1 cellular context compared by ENCODE assay signal in genomic region chr5:39074009-39074886, GRCh38.
A peak's percentile ranks its signal among the peaks of the same experiment; 100 is the strongest.
TF ChIP-seq lines count a peak whose summit lies in the region.

Gene RICTOR (minus strand): TSS chr5:39074399. CDS start chr5:39074377, 22 bp downstream.

TF ChIP-seq in HepG2, 621 proteins besides CTCF, POLR2A, EP300 and RAD21 (continued from another document and continues in another):
- TF ChIP-seq KIAA2018 (CRISPR knock-in tag; IDR thresholded peaks at IDR 0.05; ENCODE audit: borderline replicate concordance) (no peak), HIVEP1 (CRISPR knock-in tag; IDR thresholded peaks at IDR 0.05) (no peak), ZNF317 (CRISPR knock-in tag; IDR thresholded peaks at IDR 0.05) (peak; percentile 65; the same call in 1 of the 2 replicates), AGO2 (optimal IDR thresholded peaks at IDR 0.05; ENCODE audit: low read depth, low read length) (peak; percentile 75), ZNF772 (CRISPR knock-in tag; IDR thresholded peaks at IDR 0.05) (peak; percentile 59; the same call in 1 of the 2 replicates), ZNF33A (CRISPR knock-in tag; IDR thresholded peaks at IDR 0.05; ENCODE audit: borderline replicate concordance) (peak; percentile 82; the same call in 1 of the 2 replicates), ARID2 (CRISPR knock-in tag; IDR thresholded peaks at IDR 0.05; ENCODE audit: borderline replicate concordance) (no peak), ZBTB14 (CRISPR knock-in tag; IDR thresholded peaks at IDR 0.05) (no peak), ZKSCAN5 (CRISPR knock-in tag; IDR thresholded peaks at IDR 0.05) (no peak), PRPF4 (IDR thresholded peaks at IDR 0.05; ENCODE audit: low read depth, low read length, poor library complexity, severe bottlenecking) (no peak), MAX (IDR thresholded peaks at IDR 0.05) (no peak; the same call in none of the 2 replicates), ZNF878 (CRISPR knock-in tag; IDR thresholded peaks at IDR 0.05) (no peak), ZNF777 (CRISPR knock-in tag; IDR thresholded peaks at IDR 0.05) (peak; percentile 95), MEIS1 (CRISPR knock-in tag; IDR thresholded peaks at IDR 0.05; ENCODE audit: borderline replicate concordance) (no peak), CREB3 (CRISPR knock-in tag; IDR thresholded peaks at IDR 0.05) (0 out of 2 replicates have a peak, but pooled peaks have one; percentile 42), ZFP62 (CRISPR knock-in tag; IDR thresholded peaks at IDR 0.05) (no peak), BRF2 (CRISPR knock-in tag; IDR thresholded peaks at IDR 0.05) (no peak), SAP130 (CRISPR knock-in tag; IDR thresholded peaks at IDR 0.05; ENCODE audit: low read depth) (peak; percentile 64), ZNF773 (CRISPR knock-in tag; IDR thresholded peaks at IDR 0.05; ENCODE audit: borderline replicate concordance) (no peak), HMG20A (CRISPR knock-in tag; IDR thresholded peaks at IDR 0.05; ENCODE audit: borderline replicate concordance) (no peak), ATF5 (CRISPR knock-in tag; IDR thresholded peaks at IDR 0.05; ENCODE audit: low read depth) (no peak), PREB (CRISPR knock-in tag; IDR thresholded peaks at IDR 0.05) (no peak), ZFP90 (CRISPR knock-in tag; IDR thresholded peaks at IDR 0.05; ENCODE audit: borderline replicate concordance) (peak; percentile 59; the same call in 1 of the 2 replicates), XBP1 (CRISPR knock-in tag; IDR thresholded peaks at IDR 0.05) (no peak), TAF1 (CRISPR knock-in tag; IDR thresholded peaks at IDR 0.05) (peak; percentile 80; the same call in 1 of the 2 replicates), CEBPG (CRISPR knock-in tag; IDR thresholded peaks at IDR 0.05) (no peak), ZNF556 (CRISPR knock-in tag; IDR thresholded peaks at IDR 0.05; ENCODE audit: borderline replicate concordance) (no peak), ZBTB21 (CRISPR knock-in tag; IDR thresholded peaks at IDR 0.05) (no peak), RFX1 (IDR thresholded peaks at IDR 0.05) (no peak), RAD51 (IDR thresholded peaks at IDR 0.05; ENCODE audit: borderline replicate concordance) (no peak), FOXA3 (CRISPR knock-in tag; IDR thresholded peaks at IDR 0.05) (0 out of 2 replicates have a peak, but pooled peaks have one; percentile 12), ZNF674 (CRISPR knock-in tag; IDR thresholded peaks at IDR 0.05; ENCODE audit: low read depth) (0 out of 2 replicates have a peak, but pooled peaks have one; percentile 25), FOXM1 (CRISPR knock-in tag; IDR thresholded peaks at IDR 0.05) (no peak), CEBPB (IDR thresholded peaks at IDR 0.05; ENCODE audit: borderline replicate concordance, low read depth, low read length) (no peak), ZNF605 (CRISPR knock-in tag; IDR thresholded peaks at IDR 0.05) (peak; percentile 89), TOE1 (CRISPR knock-in tag; IDR thresholded peaks at IDR 0.05) (no peak), LCORL (IDR thresholded peaks at IDR 0.05) (no peak), LCORL (CRISPR knock-in tag; IDR thresholded peaks at IDR 0.05) (no peak), SIN3B (IDR thresholded peaks at IDR 0.05; ENCODE audit: low read length) (peak; percentile 72; the same call in 1 of the 2 replicates), ZNF792 (CRISPR knock-in tag; IDR thresholded peaks at IDR 0.05) (no peak; the same call in 1 of the 2 replicates), ZNF260 (CRISPR knock-in tag; IDR thresholded peaks at IDR 0.05; ENCODE audit: borderline replicate concordance, low read depth) (no peak), NFATC3 (CRISPR knock-in tag; IDR thresholded peaks at IDR 0.05) (no peak), ZFP36 (IDR thresholded peaks at IDR 0.05; ENCODE audit: borderline replicate concordance, low read depth, low read length, partially characterized antibody) (no peak), ELK4 (CRISPR knock-in tag; IDR thresholded peaks at IDR 0.05; ENCODE audit: borderline replicate concordance) (no peak), SRY (CRISPR knock-in tag; IDR thresholded peaks at IDR 0.05) (no peak; the same call in 1 of the 2 replicates), ZNF431 (CRISPR knock-in tag; IDR thresholded peaks at IDR 0.05; ENCODE audit: borderline replicate concordance, low read depth) (0 out of 2 replicates have a peak, but pooled peaks have one; percentile 47), MED13 (CRISPR knock-in tag; IDR thresholded peaks at IDR 0.05) (no peak; the same call in 1 of the 2 replicates), SATB2 (CRISPR knock-in tag; IDR thresholded peaks at IDR 0.05) (0 out of 2 replicates have a peak, but pooled peaks have one; percentile 36), CREM (IDR thresholded peaks at IDR 0.05) (no peak), CREM (CRISPR knock-in tag; IDR thresholded peaks at IDR 0.05) (no peak), ZBTB43 (CRISPR knock-in tag; conservative IDR thresholded peaks at IDR 0.05) (peak; percentile 45; the same call in 1 of the 2 replicates), ZFP37 (CRISPR knock-in tag; IDR thresholded peaks at IDR 0.05; ENCODE audit: borderline replicate concordance) (no peak), PHF5A (CRISPR knock-in tag; IDR thresholded peaks at IDR 0.05; ENCODE audit: low read depth, unreplicated experiment) (no peak), TFAP4 (IDR thresholded peaks at IDR 0.05; ENCODE audit: borderline replicate concordance, low read depth) (0 out of 2 replicates have a peak, but pooled peaks have one; percentile 6)
